In genomic region chr9:15584383-15584782, GRCh38 we compare ENCODE assay signal across 29 cellular contexts.
"Had no signal": no experiment of that assay in that cellular context is flagged by ENCODE, and none has a peak within 500 bp of the region (broad histone marks: within the 10 kb centered on the region; RNA-seq: fewer than 3 reads in every experiment).

No MANE protein-coding gene starts in this region.

- H3K36me3 Mint-ChIP-seq: activated CD4-positive, alpha-beta memory T cell treated with anti-CD3 and anti-CD28 coated beads for 36 hours had no signal

- H3K4me1 ChIP-seq: adrenal gland, body of pancreas, esophagus squamous epithelium, gastroesophageal sphincter had no signal

- DNase-seq: activated B cell treated with CpG ODN at 0.5 μM for 24 hours; activated CD4-positive, alpha-beta memory T cell treated with anti-CD3 and anti-CD28 coated beads for 36 hours; activated CD4-positive, alpha-beta T cell treated with anti-CD3 and anti-CD28 coated beads for 48 hours; activated CD8-positive, alpha-beta memory T cell treated with anti-CD3 and anti-CD28 coated beads for 24 hours; activated effector memory CD4-positive, alpha-beta T cell treated with anti-CD3 and anti-CD28 coated beads, Interleukin-2, amount 50 U/mL, for 16 hours; activated naive CD4-positive, alpha-beta T cell treated with anti-CD3 and anti-CD28 coated beads for 36 hours; activated naive CD8-positive, alpha-beta T cell treated with anti-CD3 and anti-CD28 coated beads for 36 hours; activated naive CD8-positive, alpha-beta T cell treated with anti-CD3 and anti-CD28 coated beads, Interleukin-2, amount 50 U/mL, for 24 hours; activated T-cell treated with anti-CD3 and anti-CD28 coated beads, Interleukin-2, amount 50 U/mL, for 4 hours; adrenal gland; amygdala; aorta; body of pancreas; caudate nucleus; cortex of kidney; dermis blood vessel endothelial cell; effector CD4-positive, alpha-beta T cell; effector memory CD8-positive, alpha-beta T cell; erythroblast; esophagus squamous epithelium; foreskin melanocyte; T1000; WERI-Rb-1 had no signal

- FAIRE-seq: colon had no signal

- H3K27me3 ChIP-seq: adrenal gland, body of pancreas, esophagus squamous epithelium, gastroesophageal sphincter had no signal

- H3K27ac ChIP-seq: adrenal gland, body of pancreas, esophagus squamous epithelium, gastroesophageal sphincter, WERI-Rb-1 had no signal

- H3K4me1 Mint-ChIP-seq: activated B cell treated with CpG ODN at 0.5 μM for 24 hours; activated naive CD4-positive, alpha-beta T cell treated with anti-CD3 and anti-CD28 coated beads, Interleukin-2, amount 50 U/mL, for 24 hours; activated naive CD8-positive, alpha-beta T cell treated with anti-CD3 and anti-CD28 coated beads, Interleukin-2, amount 50 U/mL, for 24 hours had no signal

- H3K4me3 ChIP-seq: adrenal gland, body of pancreas, esophagus squamous epithelium, gastroesophageal sphincter had no signal

- ATAC-seq: activated CD4-positive, CD25-positive, alpha-beta regulatory T cell treated with anti-CD3 and anti-CD28 coated beads, Interleukin-2, amount 50 U/mL, for 24 hours; activated naive CD8-positive, alpha-beta T cell treated with anti-CD3 and anti-CD28 coated beads, Interleukin-2, amount 50 U/mL, for 24 hours; activated T-cell treated with anti-CD3 and anti-CD28 coated beads, Interleukin-2, amount 50 U/mL, for 4 hours; body of pancreas; effector memory CD8-positive, alpha-beta T cell; gastroesophageal sphincter had no signal

- H3K9me3 ChIP-seq: adrenal gland, body of pancreas, esophagus squamous epithelium, gastroesophageal sphincter had no signal

- H3K27ac Mint-ChIP-seq: activated B cell treated with CpG ODN at 0.5 μM for 24 hours; activated CD4-positive, alpha-beta memory T cell treated with anti-CD3 and anti-CD28 coated beads for 36 hours; activated naive CD4-positive, alpha-beta T cell treated with anti-CD3 and anti-CD28 coated beads for 36 hours; activated naive CD4-positive, alpha-beta T cell treated with anti-CD3 and anti-CD28 coated beads, Interleukin-2, amount 50 U/mL, for 24 hours; activated naive CD8-positive, alpha-beta T cell treated with anti-CD3 and anti-CD28 coated beads for 36 hours; activated naive CD8-positive, alpha-beta T cell treated with anti-CD3 and anti-CD28 coated beads, Interleukin-2, amount 50 U/mL, for 24 hours; activated T-helper 2 cell treated with anti-CD3 and anti-CD28 coated beads, Interferon-gamma antibody, Interleukin-2, Interleukin-4, amounts not matched to agents 10 μg/mL and 5 μg/mL and 100 μg/mL, durations not matched to agents 14 hours and 24 hours and 36 hours; effector memory CD8-positive, alpha-beta T cell; T-helper 2 cell treated with Interferon-gamma antibody and Interleukin-4, amounts not matched to agents 5 μg/mL and 100 μg/mL, for 36 hours had no signal

- H3K9me3 Mint-ChIP-seq: activated naive CD4-positive, alpha-beta T cell treated with anti-CD3 and anti-CD28 coated beads, Interleukin-2, amount 50 U/mL, for 24 hours; activated naive CD8-positive, alpha-beta T cell treated with anti-CD3 and anti-CD28 coated beads, Interleukin-2, amount 50 U/mL, for 24 hours; activated T-cell treated with anti-CD3 and anti-CD28 coated beads, Interleukin-2, amount 50 U/mL, for 4 hours; effector memory CD8-positive, alpha-beta T cell; T-helper 2 cell treated with Interferon-gamma antibody and Interleukin-4, amounts not matched to agents 5 μg/mL and 100 μg/mL, for 36 hours had no signal

- H3K36me3 ChIP-seq: adrenal gland, esophagus squamous epithelium, gastroesophageal sphincter, WERI-Rb-1 had no signal

- H3K4me3 Mint-ChIP-seq: activated B cell treated with CpG ODN at 0.5 μM for 24 hours; activated CD4-positive, alpha-beta memory T cell treated with anti-CD3 and anti-CD28 coated beads for 36 hours; activated naive CD4-positive, alpha-beta T cell treated with anti-CD3 and anti-CD28 coated beads for 36 hours; activated naive CD4-positive, alpha-beta T cell treated with anti-CD3 and anti-CD28 coated beads, Interleukin-2, amount 50 U/mL, for 24 hours; activated naive CD8-positive, alpha-beta T cell treated with anti-CD3 and anti-CD28 coated beads for 36 hours; activated naive CD8-positive, alpha-beta T cell treated with anti-CD3 and anti-CD28 coated beads, Interleukin-2, amount 50 U/mL, for 24 hours; activated T-cell treated with anti-CD3 and anti-CD28 coated beads, Interleukin-2, amount 50 U/mL, for 4 hours; effector memory CD8-positive, alpha-beta T cell; T-helper 2 cell treated with Interferon-gamma antibody and Interleukin-4, amounts not matched to agents 5 μg/mL and 100 μg/mL, for 36 hours had no signal

- H3K27me3 Mint-ChIP-seq: activated B cell treated with CpG ODN at 0.5 μM for 24 hours; activated CD4-positive, alpha-beta memory T cell treated with anti-CD3 and anti-CD28 coated beads for 36 hours; activated naive CD4-positive, alpha-beta T cell treated with anti-CD3 and anti-CD28 coated beads, Interleukin-2, amount 50 U/mL, for 24 hours; activated naive CD8-positive, alpha-beta T cell treated with anti-CD3 and anti-CD28 coated beads for 36 hours; activated naive CD8-positive, alpha-beta T cell treated with anti-CD3 and anti-CD28 coated beads, Interleukin-2, amount 50 U/mL, for 24 hours; effector memory CD8-positive, alpha-beta T cell had no signal
